In genomic region chr7:21544303-21544656, GRCh38 we compare ENCODE assay signal across 16 cellular contexts. TPM values are rescaled to one million over a fixed set of nuclear protein-coding genes. Genes with fewer than 3 reads are reported as not detected.
A peak's percentile ranks its signal among the peaks of the same experiment; 100 is the strongest.
DNase-seq lines count a peak whose midpoint lies in the region; ATAC-seq and TF ChIP-seq lines count a peak whose summit lies in the region.
"Had no signal": no experiment of that assay in that cellular context is flagged by ENCODE, and none has a peak within 500 bp of the region (broad histone marks: within the 10 kb centered on the region; RNA-seq: fewer than 3 reads in every experiment).

No MANE protein-coding gene starts in this region.

- no peak for DNase-seq in natural killer cell treated with Interleukin-12 subunit alpha and Interleukin-12 subunit beta and Interleukin-15 and Interleukin-18, amount 100 ng/mL, for 72 hours (ENCODE audit: low spot score)
- DNase-seq in natural killer cell (no peak), type B pancreatic cell (ENCODE audit: extremely low spot score, unreplicated experiment) (no peak), HCEC 1CT (no peak), GM13977 (ENCODE audit: low spot score) (no peak), head of caudate nucleus (no peak)
- DNase-seq in activated CD8-positive, alpha-beta T cell treated with anti-CD3 and anti-CD28 coated beads, Interleukin-2, amount 10 ng/mL, durations not matched to agents 7 days and 5 days: no peak
- DNase-seq: activated CD4-positive, CD25-positive, alpha-beta regulatory T cell; BE2C; dorsolateral prefrontal cortex; NCI-H524 treated with DMSO at 0.1 percent for 48 hours; Peyer's patch; small intestine; stomach had no signal

- no peak for ATAC-seq in natural killer cell treated with Interleukin-12 subunit alpha and Interleukin-12 subunit beta and Interleukin-15 and Interleukin-18, amount 100 ng/mL, for 72 hours
- no peak for ATAC-seq in natural killer cell
- no peak for ATAC-seq in activated CD8-positive, alpha-beta T cell treated with anti-CD3 and anti-CD28 coated beads, Interleukin-2, amount 10 ng/mL, durations not matched to agents 7 days and 5 days

- peaks cover 17% of the 10 kb centered on the region for H3K4me1 ChIP-seq in iPS-15b (ENCODE audit: control insufficient read depth, insufficient read depth, low read length)
- H3K4me1 ChIP-seq: BE2C had no signal

- no peak overlapping the region for H3K9ac ChIP-seq in iPS-15b (ENCODE audit: low read depth, low read length)

- H3K4me3 Mint-ChIP-seq in natural killer cell treated with Interleukin-12 subunit alpha and Interleukin-12 subunit beta and Interleukin-15 and Interleukin-18, amount 100 ng/mL, for 72 hours: peak overlapping the region; percentile 23
- no peak overlapping the region for H3K4me3 Mint-ChIP-seq in natural killer cell
- H3K4me3 Mint-ChIP-seq in activated CD8-positive, alpha-beta T cell treated with anti-CD3 and anti-CD28 coated beads, Interleukin-2, amount 10 ng/mL, durations not matched to agents 7 days and 5 days: peak overlapping the region; percentile 69
- peak overlapping the region; percentile 71 for H3K4me3 Mint-ChIP-seq in type B pancreatic cell

- intact Hi-C loops in natural killer cell (cut with micrococcal nuclease): no loop called here
- intact Hi-C loops in head of caudate nucleus (cut with DNase I): no loop called here

- CTCF ChIA-PET in activated CD8-positive, alpha-beta T cell treated with anti-CD3 and anti-CD28 coated beads, Interleukin-2, amount 10 ng/mL, durations not matched to agents 7 days and 5 days (lab: Charles Lee): no interaction called here

- peaks cover 26% of the 10 kb centered on the region for H3K27me3 ChIP-seq in iPS-15b (ENCODE audit: control insufficient read depth, insufficient read depth, low read length)
- H3K27me3 ChIP-seq: ovary, Peyer's patch had no signal

- no peaks in the 10 kb centered on the region for H3K36me3 ChIP-seq in iPS-15b (ENCODE audit: control insufficient read depth, insufficient read depth, low read length)
- H3K36me3 ChIP-seq: BE2C, ovary, Peyer's patch, stomach had no signal

- POLR2A ChIA-PET in activated CD8-positive, alpha-beta T cell treated with anti-CD3 and anti-CD28 coated beads, Interleukin-2, amount 10 ng/mL, durations not matched to agents 7 days and 5 days (lab: Charles Lee): no interaction called here

- H3K27ac Mint-ChIP-seq in natural killer cell treated with Interleukin-12 subunit alpha and Interleukin-12 subunit beta and Interleukin-15 and Interleukin-18, amount 100 ng/mL, for 72 hours: no peak overlapping the region
- no peak overlapping the region for H3K27ac Mint-ChIP-seq in natural killer cell
- H3K27ac Mint-ChIP-seq in activated CD8-positive, alpha-beta T cell treated with anti-CD3 and anti-CD28 coated beads, Interleukin-2, amount 10 ng/mL, durations not matched to agents 7 days and 5 days: no peak overlapping the region
- no peak overlapping the region for H3K27ac Mint-ChIP-seq in type B pancreatic cell

- no peaks in the 10 kb centered on the region for H3K9me3 ChIP-seq in iPS-15b (ENCODE audit: control insufficient read depth, insufficient read depth, low read length)
- H3K9me3 ChIP-seq: BE2C, ovary, Peyer's patch, stomach had no signal

- in situ Hi-C loops in GM13977 (cut with MboI; ENCODE audit: low pct_unique_long_range_greater_than_20kb, low sequenced_read_pairs, unreplicated experiment): no loop called here

- peaks cover 0 to 3% of the 10 kb centered on the region in 2 donors for H3K4me1 Mint-ChIP-seq in natural killer cell treated with Interleukin-12 subunit alpha and Interleukin-12 subunit beta and Interleukin-15 and Interleukin-18, amount 100 ng/mL, for 72 hours (ENCODE audit: low read depth in 2 of 2)
- H3K4me1 Mint-ChIP-seq in natural killer cell: peaks cover 6 to 12% of the 10 kb centered on the region in 2 donors
- H3K4me1 Mint-ChIP-seq in activated CD8-positive, alpha-beta T cell treated with anti-CD3 and anti-CD28 coated beads, Interleukin-2, amount 10 ng/mL, durations not matched to agents 7 days and 5 days (ENCODE audit: low read depth): peaks cover 11% of the 10 kb centered on the region
- no peaks in the 10 kb centered on the region for H3K4me1 Mint-ChIP-seq in type B pancreatic cell (ENCODE audit: unreplicated experiment)

- TF ChIP-seq CTCF in natural killer cell (IDR thresholded peaks at IDR 0.05): no peak
- no peak for TF ChIP-seq CTCF in type B pancreatic cell (conservative IDR thresholded peaks at IDR 0.05)
- TF ChIP-seq CTCF in GM13977 (IDR thresholded peaks at IDR 0.05; ENCODE audit: extremely low read depth, insufficient read depth, missing control alignments): no peak

- H3K27me3 Mint-ChIP-seq in natural killer cell treated with Interleukin-12 subunit alpha and Interleukin-12 subunit beta and Interleukin-15 and Interleukin-18, amount 100 ng/mL, for 72 hours: peaks cover 32 to 64% of the 10 kb centered on the region in 2 donors
- H3K27me3 Mint-ChIP-seq in natural killer cell (ENCODE audit: low read depth in 2 of 2) (peaks cover 48 to 67% of the 10 kb centered on the region in 2 donors), type B pancreatic cell (peaks cover 76% of the 10 kb centered on the region)
- peaks cover 54% of the 10 kb centered on the region for H3K27me3 Mint-ChIP-seq in activated CD8-positive, alpha-beta T cell treated with anti-CD3 and anti-CD28 coated beads, Interleukin-2, amount 10 ng/mL, durations not matched to agents 7 days and 5 days (ENCODE audit: low read depth)

- no peaks in the 10 kb centered on the region for H3K36me3 Mint-ChIP-seq in natural killer cell treated with Interleukin-12 subunit alpha and Interleukin-12 subunit beta and Interleukin-15 and Interleukin-18, amount 100 ng/mL, for 72 hours
- H3K36me3 Mint-ChIP-seq in natural killer cell (no peaks in the 10 kb centered on the region), type B pancreatic cell (no peaks in the 10 kb centered on the region)
- H3K36me3 Mint-ChIP-seq in activated CD8-positive, alpha-beta T cell treated with anti-CD3 and anti-CD28 coated beads, Interleukin-2, amount 10 ng/mL, durations not matched to agents 7 days and 5 days (ENCODE audit: low read depth): peaks cover 3% of the 10 kb centered on the region

- peak overlapping the region; percentile 72 for H3K4me3 ChIP-seq in iPS-15b (ENCODE audit: low read depth, low read length)

- no peaks in the 10 kb centered on the region for H3K9me3 Mint-ChIP-seq in natural killer cell treated with Interleukin-12 subunit alpha and Interleukin-12 subunit beta and Interleukin-15 and Interleukin-18, amount 100 ng/mL, for 72 hours
- no peaks in the 10 kb centered on the region for H3K9me3 Mint-ChIP-seq in natural killer cell
- H3K9me3 Mint-ChIP-seq in activated CD8-positive, alpha-beta T cell treated with anti-CD3 and anti-CD28 coated beads, Interleukin-2, amount 10 ng/mL, durations not matched to agents 7 days and 5 days (ENCODE audit: insufficient read depth): no peaks in the 10 kb centered on the region
- no peaks in the 10 kb centered on the region for H3K9me3 Mint-ChIP-seq in type B pancreatic cell

RNA-seq across cellular contexts. Expression of gene DNAH11, which starts 1.4 kb away (rescaled TPM):
- total RNA-seq in natural killer cell treated with Interleukin-12 subunit alpha and Interleukin-12 subunit beta and Interleukin-15 and Interleukin-18, amount 100 ng/mL, for 72 hours: under 1 TPM; 0.05 to 0.45 TPM
- total RNA-seq in natural killer cell (under 1 TPM; 0.09 to 0.48 (median 0.39) TPM), type B pancreatic cell (ENCODE audit: low replicate concordance) (1.0 and 3.2 TPM in 2 replicates)
- total RNA-seq in activated CD8-positive, alpha-beta T cell treated with anti-CD3 and anti-CD28 coated beads, Interleukin-2, amount 10 ng/mL, durations not matched to agents 7 days and 5 days: 1 to 10 TPM in 1 of 2 experiments, under 1 TPM in 1; 0.91 to 2.3 TPM
